1 cellular context compared by ENCODE assay signal in genomic region chr5:171953860-171954701, GRCh38.
TF ChIP-seq lines count a peak whose summit lies in the region.

No MANE protein-coding gene starts in this region.

TF ChIP-seq in K562, 482 proteins besides CTCF, POLR2A, EP300 and RAD21 (continued from another document and continues in another):
- TF ChIP-seq ZMIZ1 (IDR thresholded peaks at IDR 0.05; ENCODE audit: low read depth in 2 of 2, low read length in 2 of 2): peak in 1 of 2 experiments; percentile 76; a peak in 2 of 4 replicates
- peak; percentile 86 for TF ChIP-seq CBFA2T3 (IDR thresholded peaks at IDR 0.05)
- no peak for TF ChIP-seq BCL6 (CRISPR knock-in tag; IDR thresholded peaks at IDR 0.05)
- TF ChIP-seq NFE2 (IDR thresholded peaks at IDR 0.05; ENCODE audit: low read depth): peak; percentile 37
- TF ChIP-seq PTRF (tag; IDR thresholded peaks at IDR 0.05): 0 out of 2 replicates have a peak, but pooled peaks have one; percentile 57
- no peak for TF ChIP-seq ZNF23 (CRISPR knock-in tag; IDR thresholded peaks at IDR 0.05)
- TF ChIP-seq THRAP3 (IDR thresholded peaks at IDR 0.05; ENCODE audit: borderline replicate concordance): no peak
- TF ChIP-seq TBL1XR1 (IDR thresholded peaks at IDR 0.05; ENCODE audit: low read length in 2 of 2): peak in 1 of 2 experiments; percentile 91; a peak in 2 of 4 replicates
- TF ChIP-seq ZNF830 (CRISPR knock-in tag; IDR thresholded peaks at IDR 0.05): no peak
- no peak for TF ChIP-seq SRSF3 (IDR thresholded peaks at IDR 0.05; ENCODE audit: insufficient read depth, low read length)
- TF ChIP-seq ZNF133 (CRISPR knock-in tag; IDR thresholded peaks at IDR 0.05): no peak
- TF ChIP-seq NCOA4 (IDR thresholded peaks at IDR 0.05; ENCODE audit: partially characterized antibody): no peak
- TF ChIP-seq CREM (IDR thresholded peaks at IDR 0.05; ENCODE audit: low read depth): peak; percentile 54; the same call in 1 of the 2 replicates
- TF ChIP-seq CHD2 (IDR thresholded peaks at IDR 0.05; ENCODE audit: low read depth, low read length): no peak
- TF ChIP-seq MTF1 (CRISPR knock-in tag; IDR thresholded peaks at IDR 0.05; ENCODE audit: borderline replicate concordance): no peak
- TF ChIP-seq ELK1 (CRISPR knock-in tag; IDR thresholded peaks at IDR 0.05): no peak
- no peak for TF ChIP-seq ZNF3 (CRISPR knock-in tag; IDR thresholded peaks at IDR 0.05)
- TF ChIP-seq AFF1 (IDR thresholded peaks at IDR 0.05; ENCODE audit: low read depth in 1 of 2, partially characterized antibody in 2 of 2): peak in 1 of 2 experiments; percentile 80
- TF ChIP-seq ZNF445 (CRISPR knock-in tag; IDR thresholded peaks at IDR 0.05; ENCODE audit: low read depth): no peak
- TF ChIP-seq ZNF589 (CRISPR knock-in tag; IDR thresholded peaks at IDR 0.05; ENCODE audit: low read depth): peak; percentile 84; the same call in 1 of the 2 replicates
- TF ChIP-seq SMARCA4 (IDR thresholded peaks at IDR 0.05): peak; percentile 90
- TF ChIP-seq HDAC1 (IDR thresholded peaks at IDR 0.05): peak in 1 of 2 experiments; percentile 65; a peak in 2 of 4 replicates
- TF ChIP-seq BHLHE40 (IDR thresholded peaks at IDR 0.05; ENCODE audit: low read length): peak; percentile 99
- TF ChIP-seq ELK3 (CRISPR knock-in tag; IDR thresholded peaks at IDR 0.05): no peak
- TF ChIP-seq SLC30A9 (CRISPR knock-in tag; IDR thresholded peaks at IDR 0.05): no peak
- TF ChIP-seq ZNF217 (CRISPR knock-in tag; IDR thresholded peaks at IDR 0.05): no peak
- TF ChIP-seq NR1H2 (CRISPR knock-in tag; IDR thresholded peaks at IDR 0.05): no peak
- no peak for TF ChIP-seq SMC3 (conservative IDR thresholded peaks at IDR 0.05; ENCODE audit: insufficient read depth, low read depth, low read length)
- no peak for TF ChIP-seq SAP30 (IDR thresholded peaks at IDR 0.05; ENCODE audit: borderline replicate concordance, insufficient read depth, low read depth, low read length, poor library complexity, severe bottlenecking)
- TF ChIP-seq CBX5 (IDR thresholded peaks at IDR 0.05; ENCODE audit: borderline replicate concordance, low read depth): no peak
- peak; percentile 61 for TF ChIP-seq SMAD1 (IDR thresholded peaks at IDR 0.05; ENCODE audit: low read depth, low read length, partially characterized antibody)
- peak; percentile 76 for TF ChIP-seq USF2 (CRISPR knock-in tag; IDR thresholded peaks at IDR 0.05)
- peak; percentile 22; the same call in 1 of the 2 replicates for TF ChIP-seq GABPA (tag; conservative IDR thresholded peaks at IDR 0.05; ENCODE audit: low read depth)
- peak; percentile 36; the same call in 1 of the 2 replicates for TF ChIP-seq ZEB2 (IDR thresholded peaks at IDR 0.05)
- TF ChIP-seq TEAD4 (IDR thresholded peaks at IDR 0.05; ENCODE audit: low read length): peak; percentile 92
- no peak for TF ChIP-seq TEAD4 (CRISPR knock-in tag; IDR thresholded peaks at IDR 0.05; ENCODE audit: borderline replicate concordance)
- peak; percentile 82 for TF ChIP-seq ZNF586 (CRISPR knock-in tag; conservative IDR thresholded peaks at IDR 0.05)
- peak; percentile 83; the same call in 1 of the 2 replicates for TF ChIP-seq SMARCE1 (IDR thresholded peaks at IDR 0.05)
- peak; percentile 22; the same call in 1 of the 2 replicates for TF ChIP-seq SP1 (CRISPR knock-in tag; IDR thresholded peaks at IDR 0.05)
- no peak for TF ChIP-seq ZNF347 (CRISPR knock-in tag; IDR thresholded peaks at IDR 0.05; ENCODE audit: low read depth)
- TF ChIP-seq MYC (IDR thresholded peaks at IDR 0.05; ENCODE audit: low read depth, low read length): peak; percentile 87
- no peak for TF ChIP-seq MYC (CRISPR knock-in tag; IDR thresholded peaks at IDR 0.05; ENCODE audit: borderline replicate concordance, low read depth)
- TF ChIP-seq ZBTB33 (CRISPR knock-in tag; IDR thresholded peaks at IDR 0.05): no peak
- peak; percentile 79 for TF ChIP-seq MTA2 (IDR thresholded peaks at IDR 0.05; ENCODE audit: low read depth)
- TF ChIP-seq ZNF175 (CRISPR knock-in tag; IDR thresholded peaks at IDR 0.05; ENCODE audit: low read depth): peak; percentile 89; the same call in 1 of the 2 replicates
- TF ChIP-seq MEF2A (IDR thresholded peaks at IDR 0.05; ENCODE audit: control insufficient read depth, low read depth, low read length): no peak
- peak; percentile 67 for TF ChIP-seq HDAC3 (IDR thresholded peaks at IDR 0.05; ENCODE audit: borderline replicate concordance, partially characterized antibody)
- peak; percentile 63 for TF ChIP-seq L3MBTL2 (IDR thresholded peaks at IDR 0.05)
- TF ChIP-seq PRDM10 (IDR thresholded peaks at IDR 0.05; ENCODE audit: partially characterized antibody): peak; percentile 19
- TF ChIP-seq RBM22 (IDR thresholded peaks at IDR 0.05; ENCODE audit: low read depth, low read length, poor library complexity, severe bottlenecking): no peak
- no peak for TF ChIP-seq TARDBP (IDR thresholded peaks at IDR 0.05)
- no peak for TF ChIP-seq POU5F1 (IDR thresholded peaks at IDR 0.05; ENCODE audit: borderline replicate concordance, low read depth, low read length, partially characterized antibody)
- peak; percentile 96 to 97 for TF ChIP-seq TRIM24 (IDR thresholded peaks at IDR 0.05)
- TF ChIP-seq PKNOX1 (IDR thresholded peaks at IDR 0.05): peak; percentile 93
- no peak for TF ChIP-seq ZNF253 (CRISPR knock-in tag; conservative IDR thresholded peaks at IDR 0.05)
